ENCODE assay signal across 27 cellular contexts in genomic region chr4:45455217-45455616, GRCh38.
"Had no signal": no experiment of that assay in that cellular context is flagged by ENCODE, and none has a peak within 500 bp of the region (broad histone marks: within the 10 kb centered on the region; RNA-seq: fewer than 3 reads in every experiment).

No MANE protein-coding gene starts in this region.

- H3K4me3 Mint-ChIP-seq: stimulated activated effector memory CD8-positive, alpha-beta T cell treated with anti-CD3 and anti-CD28 coated beads, Interleukin-12 subunit alpha, Interleukin-12 subunit beta, amount 100 ng/mL, for 72 hours; stimulated activated memory B cell treated with anti-CD40 and anti-IgM and Interleukin-4, amounts not matched to agents 10 μg/mL and 1 μg/mL and 100 μg/mL, for 72 hours; stimulated activated naive B cell treated with anti-CD40 and anti-IgM and Interleukin-4, amounts not matched to agents 10 μg/mL and 1 μg/mL and 100 μg/mL, for 72 hours; stimulated activated naive CD8-positive, alpha-beta T cell treated with anti-CD3 and anti-CD28 coated beads, Interleukin-15, amount 100 ng/mL, for 72 hours; stimulated activated naive CD8-positive, alpha-beta T cell treated with anti-CD3 and anti-CD28 coated beads, Interleukin-15, Interleukin-2, amounts not matched to agents 100 ng/mL and 50 ng/mL, for 24 hours; type B pancreatic cell had no signal

- H3K27me3 ChIP-seq: stomach, suprapubic skin, testis, thyroid gland, tibial nerve, transverse colon, upper lobe of left lung, upper lobe of right lung, uterus, vagina had no signal

- H3K27ac ChIP-seq: stomach, suprapubic skin, testis, thoracic aorta, thyroid gland, tibial artery, tibial nerve, transverse colon, upper lobe of left lung, upper lobe of right lung, uterus, vagina had no signal

- ATAC-seq: stimulated activated effector memory CD8-positive, alpha-beta T cell treated with anti-CD3 and anti-CD28 coated beads, Interleukin-12 subunit alpha, Interleukin-12 subunit beta, amount 100 ng/mL, for 72 hours; stimulated activated memory B cell treated with anti-CD40 and anti-IgM and Interleukin-4, amounts not matched to agents 10 μg/mL and 1 μg/mL and 100 μg/mL, for 72 hours; stimulated activated naive B cell treated with anti-CD40 and anti-IgM and Interleukin-4, amounts not matched to agents 10 μg/mL and 1 μg/mL and 100 μg/mL, for 72 hours; stimulated activated naive CD8-positive, alpha-beta T cell treated with anti-CD3 and anti-CD28 coated beads, Interleukin-15, amount 100 ng/mL, for 72 hours; stimulated activated naive CD8-positive, alpha-beta T cell treated with anti-CD3 and anti-CD28 coated beads, Interleukin-15, Interleukin-2, amounts not matched to agents 100 U/mL and 50 U/mL, for 24 hours; upper lobe of right lung had no signal

- H3K27me3 Mint-ChIP-seq: stimulated activated memory B cell treated with anti-CD40 and anti-IgM and Interleukin-4, amounts not matched to agents 10 μg/mL and 1 μg/mL and 100 μg/mL, for 72 hours; stimulated activated naive B cell treated with anti-CD40 and anti-IgM and Interleukin-4, amounts not matched to agents 10 μg/mL and 1 μg/mL and 100 μg/mL, for 72 hours; stimulated activated naive CD8-positive, alpha-beta T cell treated with anti-CD3 and anti-CD28 coated beads, Interleukin-15, amount 100 ng/mL, for 72 hours; stimulated activated naive CD8-positive, alpha-beta T cell treated with anti-CD3 and anti-CD28 coated beads, Interleukin-15, Interleukin-2, amounts not matched to agents 100 ng/mL and 50 ng/mL, for 24 hours had no signal

- H3K9me3 ChIP-seq: testis, thoracic aorta, thyroid gland, transverse colon, upper lobe of left lung, upper lobe of right lung, uterus, vagina had no signal

- H3K4me3 ChIP-seq: stomach, suprapubic skin, testis, thoracic aorta, thyroid gland, tibial artery, tibial nerve, transverse colon, upper lobe of left lung, upper lobe of right lung, uterus, vagina had no signal

- DNase-seq: stimulated activated CD4-positive, alpha-beta T cell treated with anti-CD3 and anti-CD28 coated beads, Interleukin-2, amount 100 ng/mL, for 48 hours; stimulated activated CD4-positive, alpha-beta T cell treated with anti-CD3 and anti-CD28 coated beads, Interleukin-4, amount 100 ng/mL, for 24 hours; stimulated activated CD4-positive, alpha-beta T cell treated with anti-CD3 and anti-CD28 coated beads, Interleukin-4, amount 100 ng/mL, for 4 hours; stimulated activated CD8-positive, alpha-beta memory T cell treated with anti-CD3 and anti-CD28 coated beads, Interleukin-4, amount 100 ng/mL, for 48 hours; stimulated activated naive B cell treated with anti-CD40 and anti-IgM and Interleukin-4, amounts not matched to agents 10 μg/mL and 1 μg/mL and 100 μg/mL, for 72 hours; stimulated activated naive CD4-positive, alpha-beta T cell; stimulated activated naive CD4-positive, alpha-beta T cell treated with Interleukin-2 at 50 U/mL for 16 hours; stimulated activated naive CD8-positive, alpha-beta T cell treated with anti-CD3 and anti-CD28 coated beads, Interleukin-15, amount 100 ng/mL, for 72 hours; stimulated activated naive CD8-positive, alpha-beta T cell treated with anti-CD3 and anti-CD28 coated beads, Interleukin-15, Interleukin-2, amounts not matched to agents 100 U/mL and 50 U/mL, for 24 hours; stomach; substantia nigra; testis; thyroid gland; tibial artery; transverse colon; trophoblast cell; upper lobe of left lung; upper lobe of right lung; uterus had no signal

- H3K9me3 Mint-ChIP-seq: stimulated activated memory B cell treated with anti-CD40 and anti-IgM and Interleukin-4, amounts not matched to agents 10 μg/mL and 1 μg/mL and 100 μg/mL, for 72 hours; stimulated activated naive CD8-positive, alpha-beta T cell treated with anti-CD3 and anti-CD28 coated beads, Interleukin-15, amount 100 ng/mL, for 72 hours; type B pancreatic cell had no signal

- H3K36me3 Mint-ChIP-seq: stimulated activated effector memory CD8-positive, alpha-beta T cell treated with anti-CD3 and anti-CD28 coated beads, Interleukin-12 subunit alpha, Interleukin-12 subunit beta, amount 100 ng/mL, for 72 hours; stimulated activated memory B cell treated with anti-CD40 and anti-IgM and Interleukin-4, amounts not matched to agents 10 μg/mL and 1 μg/mL and 100 μg/mL, for 72 hours; stimulated activated naive B cell treated with anti-CD40 and anti-IgM and Interleukin-4, amounts not matched to agents 10 μg/mL and 1 μg/mL and 100 μg/mL, for 72 hours; type B pancreatic cell had no signal

- H3K4me1 Mint-ChIP-seq: stimulated activated effector memory CD8-positive, alpha-beta T cell treated with anti-CD3 and anti-CD28 coated beads, Interleukin-12 subunit alpha, Interleukin-12 subunit beta, amount 100 ng/mL, for 72 hours; stimulated activated memory B cell treated with anti-CD40 and anti-IgM and Interleukin-4, amounts not matched to agents 10 μg/mL and 1 μg/mL and 100 μg/mL, for 72 hours; stimulated activated naive B cell treated with anti-CD40 and anti-IgM and Interleukin-4, amounts not matched to agents 10 μg/mL and 1 μg/mL and 100 μg/mL, for 72 hours; stimulated activated naive CD8-positive, alpha-beta T cell treated with anti-CD3 and anti-CD28 coated beads, Interleukin-15, amount 100 ng/mL, for 72 hours had no signal

- H3K4me1 ChIP-seq: stomach, suprapubic skin, testis, thyroid gland, tibial artery, tibial nerve, transverse colon, upper lobe of left lung, upper lobe of right lung, uterus, vagina had no signal

- H3K36me3 ChIP-seq: stomach, suprapubic skin, thoracic aorta, thyroid gland, tibial artery, tibial nerve, transverse colon, upper lobe of left lung, upper lobe of right lung, uterus, vagina had no signal

- H3K27ac Mint-ChIP-seq: stimulated activated effector memory CD8-positive, alpha-beta T cell treated with anti-CD3 and anti-CD28 coated beads, Interleukin-12 subunit alpha, Interleukin-12 subunit beta, amount 100 ng/mL, for 72 hours; stimulated activated memory B cell treated with anti-CD40 and anti-IgM and Interleukin-4, amounts not matched to agents 10 μg/mL and 1 μg/mL and 100 μg/mL, for 72 hours; stimulated activated naive B cell treated with anti-CD40 and anti-IgM and Interleukin-4, amounts not matched to agents 10 μg/mL and 1 μg/mL and 100 μg/mL, for 72 hours; stimulated activated naive CD8-positive, alpha-beta T cell treated with anti-CD3 and anti-CD28 coated beads, Interleukin-15, amount 100 ng/mL, for 72 hours; stimulated activated naive CD8-positive, alpha-beta T cell treated with anti-CD3 and anti-CD28 coated beads, Interleukin-15, Interleukin-2, amounts not matched to agents 100 ng/mL and 50 ng/mL, for 24 hours; type B pancreatic cell had no signal
